ENCODE assay signal across 1 cellular context in genomic region chr5:171418316-171418981, GRCh38.
A peak's percentile ranks its signal among the peaks of the same experiment; 100 is the strongest.
TF ChIP-seq lines count a peak whose summit lies in the region.

No MANE protein-coding gene starts in this region.

TF ChIP-seq in K562, 482 proteins besides CTCF, POLR2A, EP300 and RAD21 (continued from another document):
- TF ChIP-seq WHSC1 (IDR thresholded peaks at IDR 0.05; ENCODE audit: low read length) = no peak
- TF ChIP-seq CC2D1A (IDR thresholded peaks at IDR 0.05) = peak; percentile 63
- TF ChIP-seq CREB1 (IDR thresholded peaks at IDR 0.05) = 0 out of 2 replicates have a peak, but pooled peaks have one; percentile 34
- TF ChIP-seq CREB1 (CRISPR knock-in tag; IDR thresholded peaks at IDR 0.05) = peak; percentile 80
- no peak for TF ChIP-seq COPS2 (conservative IDR thresholded peaks at IDR 0.05)
- TF ChIP-seq SMARCB1 (IDR thresholded peaks at IDR 0.05; ENCODE audit: insufficient read length, low read depth) = no peak
- peak; percentile 56; the same call in 1 of the 2 replicates for TF ChIP-seq ZBTB17 (CRISPR knock-in tag; IDR thresholded peaks at IDR 0.05)
- no peak for TF ChIP-seq HDAC6 (IDR thresholded peaks at IDR 0.05; ENCODE audit: low read depth, low read length)
- TF ChIP-seq NFRKB (IDR thresholded peaks at IDR 0.05; ENCODE audit: low read depth) = no peak
- TF ChIP-seq POLR2B (IDR thresholded peaks at IDR 0.05; ENCODE audit: low read depth, partially characterized antibody) = no peak
- no peak for TF ChIP-seq MEF2A (IDR thresholded peaks at IDR 0.05; ENCODE audit: control insufficient read depth, low read depth, low read length)
- TF ChIP-seq NFATC3 (IDR thresholded peaks at IDR 0.05) = no peak
- TF ChIP-seq RFX5 (IDR thresholded peaks at IDR 0.05; ENCODE audit: low read depth, low read length) = no peak
- TF ChIP-seq ZNF311 (CRISPR knock-in tag; IDR thresholded peaks at IDR 0.05) = no peak
- TF ChIP-seq NFE2L1 (tag; IDR thresholded peaks at IDR 0.05; ENCODE audit: borderline replicate concordance, low read depth) = no peak
- no peak for TF ChIP-seq SMAD2 (IDR thresholded peaks at IDR 0.05; ENCODE audit: low read depth, low read length)
- peak; percentile 81 for TF ChIP-seq MIER1 (IDR thresholded peaks at IDR 0.05; ENCODE audit: low read depth)
- no peak for TF ChIP-seq ZNF584 (CRISPR knock-in tag; IDR thresholded peaks at IDR 0.05; ENCODE audit: low read depth)
- no peak for TF ChIP-seq ZNF347 (CRISPR knock-in tag; IDR thresholded peaks at IDR 0.05; ENCODE audit: low read depth)
- TF ChIP-seq MYC (IDR thresholded peaks at IDR 0.05; ENCODE audit: low read depth, low read length) = peak; percentile 52; the same call in 1 of the 2 replicates
- no peak for TF ChIP-seq MYC (CRISPR knock-in tag; IDR thresholded peaks at IDR 0.05; ENCODE audit: borderline replicate concordance, low read depth)
- no peak for TF ChIP-seq SMAD4 (CRISPR knock-in tag; conservative IDR thresholded peaks at IDR 0.05)
- TF ChIP-seq, protein P1, sequence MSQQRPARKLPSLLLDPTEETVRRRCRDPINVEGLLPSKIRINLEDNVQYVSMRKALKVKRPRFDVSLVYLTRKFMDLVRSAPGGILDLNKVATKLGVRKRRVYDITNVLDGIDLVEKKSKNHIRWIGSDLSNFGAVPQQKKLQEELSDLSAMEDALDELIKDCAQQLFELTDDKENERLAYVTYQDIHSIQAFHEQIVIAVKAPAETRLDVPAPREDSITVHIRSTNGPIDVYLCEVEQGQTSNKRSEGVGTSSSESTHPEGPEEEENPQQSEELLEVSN (IDR thresholded peaks at IDR 0.05; ENCODE audit: borderline replicate concordance in 1 of 2, extremely low read depth in 1 of 2, insufficient read depth in 1 of 2, insufficient read length in 1 of 2, low read depth in 1 of 2, low read length in 1 of 2, poor library complexity in 1 of 2, severe bottlenecking in 1 of 2) = no peak
- TF ChIP-seq HDAC3 (IDR thresholded peaks at IDR 0.05; ENCODE audit: borderline replicate concordance, partially characterized antibody) = no peak
- TF ChIP-seq HMGN3 (IDR thresholded peaks at IDR 0.05; ENCODE audit: borderline replicate concordance, extremely low read depth, insufficient read length, low read depth, low read length) = peak; percentile 55
- 0 out of 2 replicates have a peak, but pooled peaks have one; percentile 36 for TF ChIP-seq GTF2E2 (tag; IDR thresholded peaks at IDR 0.05)
- 0 out of 2 replicates have a peak, but pooled peaks have one; percentile 8 for TF ChIP-seq OTX1 (CRISPR knock-in tag; IDR thresholded peaks at IDR 0.05)
- no peak for TF ChIP-seq GABPA (tag; conservative IDR thresholded peaks at IDR 0.05; ENCODE audit: low read depth)
- no peak for TF ChIP-seq ZNF780A (CRISPR knock-in tag; IDR thresholded peaks at IDR 0.05)
- TF ChIP-seq CBX5 (IDR thresholded peaks at IDR 0.05; ENCODE audit: borderline replicate concordance, low read depth) = no peak
- TF ChIP-seq, protein P2, sequence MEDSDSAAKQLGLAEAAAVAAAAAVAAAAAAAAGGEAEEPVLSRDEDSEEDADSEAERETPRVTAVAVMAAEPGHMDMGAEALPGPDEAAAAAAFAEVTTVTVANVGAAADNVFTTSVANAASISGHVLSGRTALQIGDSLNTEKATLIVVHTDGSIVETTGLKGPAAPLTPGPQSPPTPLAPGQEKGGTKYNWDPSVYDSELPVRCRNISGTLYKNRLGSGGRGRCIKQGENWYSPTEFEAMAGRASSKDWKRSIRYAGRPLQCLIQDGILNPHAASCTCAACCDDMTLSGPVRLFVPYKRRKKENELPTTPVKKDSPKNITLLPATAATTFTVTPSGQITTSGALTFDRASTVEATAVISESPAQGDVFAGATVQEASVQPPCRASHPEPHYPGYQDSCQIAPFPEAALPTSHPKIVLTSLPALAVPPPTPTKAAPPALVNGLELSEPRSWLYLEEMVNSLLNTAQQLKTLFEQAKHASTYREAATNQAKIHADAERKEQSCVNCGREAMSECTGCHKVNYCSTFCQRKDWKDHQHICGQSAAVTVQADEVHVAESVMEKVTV (CRISPR knock-in tag; IDR thresholded peaks at IDR 0.05) = peak; percentile 77
- no peak for TF ChIP-seq NCOA6 (IDR thresholded peaks at IDR 0.05)
TF ChIP-seq in K562: peak in this region for 48.
